ENCODE assay signal across 9 cellular contexts in genomic region chr1:111920221-111921024, GRCh38.
A peak's percentile ranks its signal among the peaks of the same experiment; 100 is the strongest.
DNase-seq lines count a peak whose midpoint lies in the region; ATAC-seq, FAIRE-seq and TF ChIP-seq lines count a peak whose summit lies in the region.
"Had no signal": no experiment of that assay in that cellular context is flagged by ENCODE, and none has a peak within 500 bp of the region (broad histone marks: within the 10 kb centered on the region; RNA-seq: fewer than 3 reads in every experiment).

No MANE protein-coding gene starts in this region.

- TF ChIP-seq POLR2A in K562 (conservative IDR thresholded peaks at IDR 0.05), result no peak

- no peak for ATAC-seq in activated naive CD8-positive, alpha-beta T cell treated with anti-CD3 and anti-CD28 coated beads, Interleukin-2, amount 50 U/mL, for 24 hours
- ATAC-seq in K562 (peak; percentile 68), HG02610 (IDR thresholded peaks at IDR 0.05; ENCODE audit: unreplicated experiment) (no peak), left colon (no peak)

- H3K4me3 Mint-ChIP-seq in activated naive CD8-positive, alpha-beta T cell treated with anti-CD3 and anti-CD28 coated beads, Interleukin-2, amount 50 U/mL, for 24 hours, result no peak overlapping the region
- no peak overlapping the region for H3K4me3 Mint-ChIP-seq in activated naive CD8-positive, alpha-beta T cell treated with anti-CD3 and anti-CD28 coated beads for 36 hours

- peak overlapping the region; percentile 33; the same call in 1 of the 2 replicates for H3K4me2 ChIP-seq in K562 (ENCODE audit: insufficient read depth, low read length)

- TF ChIP-seq RAD21 in K562 (CRISPR knock-in tag; conservative IDR thresholded peaks at IDR 0.05 in 1 of 2, IDR thresholded peaks at IDR 0.05 in 1 of 2), result no peak

- H3K9me3 ChIP-seq in K562 (replicated peaks; ENCODE audit: control insufficient read depth, insufficient read depth, low read depth, low read length), result no peaks in the 10 kb centered on the region

- H3K27ac Mint-ChIP-seq in activated naive CD8-positive, alpha-beta T cell treated with anti-CD3 and anti-CD28 coated beads, Interleukin-2, amount 50 U/mL, for 24 hours, result peak overlapping the region; percentile 45
- no peak overlapping the region for H3K27ac Mint-ChIP-seq in activated naive CD8-positive, alpha-beta T cell treated with anti-CD3 and anti-CD28 coated beads for 36 hours

- H3K4me1 Mint-ChIP-seq in activated naive CD8-positive, alpha-beta T cell treated with anti-CD3 and anti-CD28 coated beads, Interleukin-2, amount 50 U/mL, for 24 hours, result no peaks in the 10 kb centered on the region
- no peaks in the 10 kb centered on the region for H3K4me1 Mint-ChIP-seq in activated naive CD8-positive, alpha-beta T cell treated with anti-CD3 and anti-CD28 coated beads for 36 hours

- H4K20me1 ChIP-seq in K562 (replicated peaks; ENCODE audit: control insufficient read depth, insufficient read depth, low read length), result peaks cover 4% of the 10 kb centered on the region; the same call in 1 of the 2 replicates

- H3K4me1 ChIP-seq in K562 (replicated peaks in 1 of 2; ENCODE audit: control insufficient read depth in 2 of 2, insufficient read depth in 2 of 2, low read length in 2 of 2), result peaks cover 6% of the 10 kb centered on the region in 2 experiments; a peak in 4 of 5 replicates

- H3K9ac ChIP-seq in K562 (ENCODE audit: insufficient read depth in 1 of 2, low read depth in 2 of 2, low read length in 2 of 2), result peak overlapping the region in 1 of 2 experiments; percentile 24; a peak in 1 of 4 replicates

- POLR2A ChIA-PET in K562 (lab: Yijun Ruan, JAX), result no interaction called here

- DNase-seq in activated naive CD8-positive, alpha-beta T cell treated with anti-CD3 and anti-CD28 coated beads, Interleukin-2, amount 50 U/mL, for 24 hours, result no peak
- no peak for DNase-seq in activated naive CD8-positive, alpha-beta T cell treated with anti-CD3 and anti-CD28 coated beads for 36 hours
- peak in 1 of 4 experiments; percentile 27 for DNase-seq in K562 (ENCODE audit: extremely low read depth in 1 of 4, low spot score in 3 of 4)
- peak; percentile 43 for DNase-seq in left kidney (ENCODE audit: low read depth, low spot score)
- DNase-seq in activated CD4-positive, alpha-beta T cell treated with anti-CD3 and anti-CD28 coated beads, Interleukin-2, amount 50 U/mL, for 1 hour, result no peak
- no peak for DNase-seq in left colon
- no peak for DNase-seq in GM13977 (ENCODE audit: low spot score)
- DNase-seq: ACHN had no signal

- intact Hi-C loops in K562 (cut with micrococcal nuclease) (no loop called here), left colon (cut with DNase I, micrococcal nuclease) (no loop called here)

- CTCF ChIA-PET in K562 (lab: Yijun Ruan, JAX; ENCODE audit: low intra/inter-chr PET ratio), result no interaction called here

- FAIRE-seq in K562 (lab: Jason Lieb, UNC), result no peak

- H3K79me2 ChIP-seq in K562 (ENCODE audit: control insufficient read depth, insufficient read depth, low read length), result no peaks in the 10 kb centered on the region

- H3K9me1 ChIP-seq in K562 (ENCODE audit: control insufficient read depth, insufficient read depth, low read length), result no peaks in the 10 kb centered on the region

- peaks cover 21% of the 10 kb centered on the region for H3K27me3 Mint-ChIP-seq in activated naive CD8-positive, alpha-beta T cell treated with anti-CD3 and anti-CD28 coated beads, Interleukin-2, amount 50 U/mL, for 24 hours
- peaks cover 25% of the 10 kb centered on the region for H3K27me3 Mint-ChIP-seq in activated naive CD8-positive, alpha-beta T cell treated with anti-CD3 and anti-CD28 coated beads for 36 hours

- no peaks in the 10 kb centered on the region for H3K36me3 Mint-ChIP-seq in activated naive CD8-positive, alpha-beta T cell treated with anti-CD3 and anti-CD28 coated beads, Interleukin-2, amount 50 U/mL, for 24 hours (ENCODE audit: low read depth)
- no peaks in the 10 kb centered on the region for H3K36me3 Mint-ChIP-seq in activated naive CD8-positive, alpha-beta T cell treated with anti-CD3 and anti-CD28 coated beads for 36 hours

- no peaks in the 10 kb centered on the region for H3K36me3 ChIP-seq in K562 (ENCODE audit: control insufficient read depth, insufficient read depth, low read length)

- TF ChIP-seq CTCF in K562 (IDR thresholded peaks at IDR 0.05 in 2 of 3, conservative IDR thresholded peaks at IDR 0.05 in 1 of 3; ENCODE audit: insufficient read depth in 2 of 3, low read depth in 1 of 3, low read length in 3 of 3) (no peak), GM13977 (IDR thresholded peaks at IDR 0.05; ENCODE audit: extremely low read depth, insufficient read depth, missing control alignments) (no peak)

- H2AFZ ChIP-seq in K562 (ENCODE audit: low read depth, low read length), result no peak overlapping the region

- WGBS in K562 (ENCODE audit: insufficient coverage, low coverage, missing lambda C conversion rate), result 2% methylated on average over 11 of the region's 11 CpGs

- no peak for TF ChIP-seq EP300 in K562 (IDR thresholded peaks at IDR 0.05; ENCODE audit: low read length)

- no peak overlapping the region for H3K4me3 ChIP-seq in K562

- H3K9me3 Mint-ChIP-seq in activated naive CD8-positive, alpha-beta T cell treated with anti-CD3 and anti-CD28 coated beads, Interleukin-2, amount 50 U/mL, for 24 hours, result no peaks in the 10 kb centered on the region
- H3K9me3 Mint-ChIP-seq in activated naive CD8-positive, alpha-beta T cell treated with anti-CD3 and anti-CD28 coated beads for 36 hours, result no peaks in the 10 kb centered on the region

- no TSS peak for BruUV-seq in K562 (replicated peaks; lab: Mats Ljungman, UMichigan)

- in situ Hi-C loops in K562 (cut with MboI) (no loop called here), GM13977 (cut with MboI; ENCODE audit: low pct_unique_long_range_greater_than_20kb, low sequenced_read_pairs, unreplicated experiment) (no loop called here)

- H3K27me3 ChIP-seq in K562 (ENCODE audit: control insufficient read depth in 2 of 2, insufficient read depth in 2 of 2, low read length in 2 of 2), result peaks cover 0 to 3% of the 10 kb centered on the region in 2 experiments; a peak in 1 of 5 replicates

- H3K27ac ChIP-seq in K562 (ENCODE audit: extremely low read depth, low read depth, low read length), result no peak overlapping the region

TF ChIP-seq in K562, 482 proteins besides CTCF, POLR2A, EP300 and RAD21 (continues in another document):
- TF ChIP-seq MAFF (IDR thresholded peaks at IDR 0.05; ENCODE audit: low read length) (peak; percentile 21; the same call in 1 of the 2 replicates), TCF3 (CRISPR knock-in tag; IDR thresholded peaks at IDR 0.05) (no peak), MAFG (tag; conservative IDR thresholded peaks at IDR 0.05) (peak; percentile 90), CGGBP1 (CRISPR knock-in tag; IDR thresholded peaks at IDR 0.05) (no peak), SIN3B (IDR thresholded peaks at IDR 0.05; ENCODE audit: low read depth) (no peak), MTA2 (IDR thresholded peaks at IDR 0.05; ENCODE audit: low read depth) (no peak), MLLT1 (IDR thresholded peaks at IDR 0.05) (no peak), MEF2D (tag; conservative IDR thresholded peaks at IDR 0.05; ENCODE audit: low read depth) (peak; percentile 87), HNRNPL (IDR thresholded peaks at IDR 0.05; ENCODE audit: low read depth, low read length) (no peak), RFX1 (IDR thresholded peaks at IDR 0.05) (peak; percentile 48), KDM4B (IDR thresholded peaks at IDR 0.05; ENCODE audit: borderline replicate concordance in 2 of 2, low read depth in 1 of 2) (no peak), BCL6 (CRISPR knock-in tag; IDR thresholded peaks at IDR 0.05) (no peak), ZNF511 (CRISPR knock-in tag; IDR thresholded peaks at IDR 0.05) (no peak), ZNF134 (CRISPR knock-in tag; conservative IDR thresholded peaks at IDR 0.05) (no peak), SAFB2 (IDR thresholded peaks at IDR 0.05; ENCODE audit: borderline replicate concordance, low read depth, low read length, severe bottlenecking) (no peak), CREB3L1 (IDR thresholded peaks at IDR 0.05; ENCODE audit: borderline replicate concordance, low read depth) (no peak), SOX6 (IDR thresholded peaks at IDR 0.05) (no peak), ASH1L (IDR thresholded peaks at IDR 0.05; ENCODE audit: borderline replicate concordance, low read depth, partially characterized antibody) (no peak), TBP (optimal IDR thresholded peaks at IDR 0.05; ENCODE audit: low read depth, low read length) (no peak)
